ENCODE assay signal across 9 cellular contexts in genomic region chr12:5648692-5649338, GRCh38.
DNase-seq lines count a peak whose midpoint lies in the region; ATAC-seq, FAIRE-seq and TF ChIP-seq lines count a peak whose summit lies in the region.
"Had no signal": no experiment of that assay in that cellular context is flagged by ENCODE, and none has a peak within 500 bp of the region (broad histone marks: within the 10 kb centered on the region; RNA-seq: fewer than 3 reads in every experiment).

No MANE protein-coding gene starts in this region.

- H3K27ac ChIP-seq in SJCRH30 = no peak overlapping the region
- H3K27ac ChIP-seq in right cardiac atrium (ENCODE audit: low read length) = no peak overlapping the region

- intact Hi-C loops in right cardiac atrium (cut with DNase I) = no loop called here

- no peak for DNase-seq in AG09309 (ENCODE audit: low read depth)
- DNase-seq in Jurkat, Clone E6-1 (ENCODE audit: low read depth, low spot score) = peak; percentile 35
- peak; percentile 58 to 80 for DNase-seq in SJCRH30
- DNase-seq in right cardiac atrium = no peak
- peak; percentile 51 for DNase-seq in urothelium cell line (ENCODE audit: low spot score)
- DNase-seq in Kasumi-1 (lab: John Stamatoyannopoulos, UW) = no peak

- 34% methylated on average over 9 of the region's 9 CpGs for WGBS in right cardiac atrium

- no peaks in the 10 kb centered on the region for H3K36me3 ChIP-seq in SJCRH30

- H3K27me3 ChIP-seq in SJCRH30 = no peaks in the 10 kb centered on the region
- H3K27me3 ChIP-seq in right cardiac atrium (ENCODE audit: control insufficient read depth, insufficient read depth) = no peaks in the 10 kb centered on the region

- peak; percentile 53 for FAIRE-seq in urothelium cell line (lab: Jason Lieb, UNC)
- FAIRE-seq: GM18507 had no signal

- TF ChIP-seq CTCF in AG09309 (IDR thresholded peaks at IDR 0.05; ENCODE audit: control insufficient read depth, insufficient read depth, low read depth, low read length, missing control alignments) = peak; percentile 76

- H3K4me3 ChIP-seq in AG09309 (ENCODE audit: control insufficient read depth, low read depth, low read length) (no peak overlapping the region), SJCRH30 (no peak overlapping the region), right cardiac atrium (ENCODE audit: low read length) (no peak overlapping the region)
- H3K4me3 ChIP-seq in Jurkat, Clone E6-1 (ENCODE audit: low read length) = no peak overlapping the region

- ATAC-seq in right cardiac atrium (peak; percentile 72 to 81), GM18867 (IDR thresholded peaks at IDR 0.05; ENCODE audit: unreplicated experiment) (no peak), GM21717 (IDR thresholded peaks at IDR 0.05; ENCODE audit: unreplicated experiment) (no peak)

- no peaks in the 10 kb centered on the region for H3K4me1 ChIP-seq in SJCRH30
- H3K4me1 ChIP-seq in right cardiac atrium (ENCODE audit: control insufficient read depth, insufficient read depth, low read length) = peaks cover 5% of the 10 kb centered on the region

- peaks cover 4% of the 10 kb centered on the region; the same call in 1 of the 2 replicates for H3K9me3 ChIP-seq in SJCRH30 (replicated peaks)
- H3K9me3 ChIP-seq in right cardiac atrium (ENCODE audit: control insufficient read depth, low read length) = no peaks in the 10 kb centered on the region

Comparison
In these comparisons a context has a peak if more than half of its experiments do, and no peak if none do; other contexts are left out.
1. DNase-seq: peak in Jurkat, Clone E6-1 (single experiment), SJCRH30 (2 of 2) and urothelium cell line (single experiment); none in AG09309 (single experiment), right cardiac atrium (0 of 3) and Kasumi-1 (0 of 2).
2. ATAC-seq: peak in right cardiac atrium (2 of 2); none in GM18867 (single experiment) and GM21717 (single experiment).